ENCODE assay signal across 24 cellular contexts in the genomic region with DNA sequence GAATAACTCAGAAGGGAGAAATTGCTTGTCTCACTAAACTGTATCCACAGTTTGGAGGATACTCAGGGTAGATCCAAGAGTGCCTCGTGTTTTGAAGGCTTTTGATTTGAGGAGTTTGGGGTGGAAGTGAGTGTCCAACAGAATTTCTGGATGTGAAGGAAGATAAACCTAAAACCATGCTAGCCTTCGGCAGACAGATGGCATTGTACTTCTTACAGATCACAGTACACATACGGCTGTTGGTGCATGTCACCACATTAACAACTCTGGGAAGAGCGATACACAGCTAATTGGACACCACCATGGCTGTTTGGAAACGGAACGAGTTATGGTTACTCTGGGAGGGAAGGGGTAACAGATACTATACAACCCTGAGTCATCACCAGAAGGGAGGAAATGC.
"Had no signal": no experiment of that assay in that cellular context is flagged by ENCODE, and none has a peak within 500 bp of the region (broad histone marks: within the 10 kb centered on the region; RNA-seq: fewer than 3 reads in every experiment).

No MANE protein-coding gene starts in this region.

- H3K36me3 ChIP-seq: adrenal gland, breast epithelium, SJCRH30 had no signal

- H3K4me3 ChIP-seq: adrenal gland, breast epithelium, SJCRH30 had no signal

- H3K4me1 ChIP-seq: adrenal gland, breast epithelium had no signal

- ATAC-seq: activated CD4-positive, CD25-positive, alpha-beta regulatory T cell treated with anti-CD3 and anti-CD28 coated beads, Interleukin-2, amount 50 U/mL, for 24 hours; activated CD8-positive, alpha-beta T cell treated with anti-CD3 and anti-CD28 coated beads for 36 hours; activated T-cell treated with anti-CD3 and anti-CD28 coated beads, Interleukin-2, amount 50 U/mL, for 72 hours; Panc1 had no signal

- H3K27ac ChIP-seq: adrenal gland, breast epithelium, RWPE1, SJCRH30 had no signal

- H3K27me3 ChIP-seq: adrenal gland, breast epithelium, SJCRH30 had no signal

- DNase-seq: activated CD4-positive, alpha-beta T cell treated with anti-CD3 and anti-CD28 coated beads for 4 hours; activated CD8-positive, alpha-beta memory T cell treated with anti-CD3 and anti-CD28 coated beads, Interleukin-2, amount 50 U/mL, for 4 hours; activated CD8-positive, alpha-beta T cell treated with anti-CD3 and anti-CD28 coated beads for 36 hours; activated naive CD4-positive, alpha-beta T cell treated with anti-CD3 and anti-CD28 coated beads, Interleukin-2, amount 50 U/mL, for 16 hours; activated naive CD8-positive, alpha-beta T cell treated with anti-CD3 and anti-CD28 coated beads, Interleukin-2, amount 10 ng/mL, durations not matched to agents 7 days and 5 days; activated T-cell treated with anti-CD3 and anti-CD28 coated beads, Interleukin-2, amount 50 U/mL, for 72 hours; adrenal gland; Kasumi-1; KBM-7; NCI-H1092; NCI-H1417; NCI-H2029 treated with DMSO at 0.1 percent for 48 hours; NCI-H510A treated with DMSO at 0.1 percent for 48 hours; NCI-H69; NK-92 treated with Interleukin-12 subunit alpha and Interleukin-12 subunit beta, amount 100 ng/mL, for 24 hours; OCI-M1; Right ventricle myocardium superior; SJCRH30; SK-N-SH; T-helper 1 cell had no signal

- H3K9me3 ChIP-seq: adrenal gland, breast epithelium, SJCRH30, SK-N-SH had no signal
